In the genomic region with DNA sequence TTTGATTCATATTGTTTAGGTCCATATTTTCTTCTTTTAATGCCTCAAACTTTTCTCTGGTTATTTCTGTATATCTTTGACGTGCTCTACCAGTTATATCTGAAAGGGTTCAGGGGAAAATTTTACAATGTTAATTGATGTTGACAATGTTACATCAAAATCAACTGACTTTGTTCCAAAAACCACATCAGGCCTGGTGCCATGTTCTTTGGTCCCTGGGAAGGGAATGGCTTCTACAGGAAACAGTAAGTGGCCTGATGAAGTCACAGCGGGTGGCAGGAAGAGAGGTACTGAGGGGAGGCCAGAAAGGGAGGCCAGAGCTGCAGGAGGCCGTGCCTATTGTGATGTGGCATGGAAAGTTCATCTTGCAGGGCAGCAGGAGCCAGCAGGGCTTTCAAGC, we compare ENCODE assay signal across 1 cellular context.
TF ChIP-seq lines count a peak whose summit lies in the region.

No MANE protein-coding gene starts in this region.

TF ChIP-seq in HEK293, 187 proteins besides CTCF, POLR2A, EP300 and RAD21 (continued from another document):
- TF ChIP-seq, protein P1, sequence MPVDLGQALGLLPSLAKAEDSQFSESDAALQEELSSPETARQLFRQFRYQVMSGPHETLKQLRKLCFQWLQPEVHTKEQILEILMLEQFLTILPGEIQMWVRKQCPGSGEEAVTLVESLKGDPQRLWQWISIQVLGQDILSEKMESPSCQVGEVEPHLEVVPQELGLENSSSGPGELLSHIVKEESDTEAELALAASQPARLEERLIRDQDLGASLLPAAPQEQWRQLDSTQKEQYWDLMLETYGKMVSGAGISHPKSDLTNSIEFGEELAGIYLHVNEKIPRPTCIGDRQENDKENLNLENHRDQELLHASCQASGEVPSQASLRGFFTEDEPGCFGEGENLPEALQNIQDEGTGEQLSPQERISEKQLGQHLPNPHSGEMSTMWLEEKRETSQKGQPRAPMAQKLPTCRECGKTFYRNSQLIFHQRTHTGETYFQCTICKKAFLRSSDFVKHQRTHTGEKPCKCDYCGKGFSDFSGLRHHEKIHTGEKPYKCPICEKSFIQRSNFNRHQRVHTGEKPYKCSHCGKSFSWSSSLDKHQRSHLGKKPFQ (tag by site-specific recombination; IDR thresholded peaks at IDR 0.05) = no peak
- no peak for TF ChIP-seq ZIC2 (tag by site-specific recombination; IDR thresholded peaks at IDR 0.05)
